Comparison of ENCODE assay signal across 8 cellular contexts in the genomic region with DNA sequence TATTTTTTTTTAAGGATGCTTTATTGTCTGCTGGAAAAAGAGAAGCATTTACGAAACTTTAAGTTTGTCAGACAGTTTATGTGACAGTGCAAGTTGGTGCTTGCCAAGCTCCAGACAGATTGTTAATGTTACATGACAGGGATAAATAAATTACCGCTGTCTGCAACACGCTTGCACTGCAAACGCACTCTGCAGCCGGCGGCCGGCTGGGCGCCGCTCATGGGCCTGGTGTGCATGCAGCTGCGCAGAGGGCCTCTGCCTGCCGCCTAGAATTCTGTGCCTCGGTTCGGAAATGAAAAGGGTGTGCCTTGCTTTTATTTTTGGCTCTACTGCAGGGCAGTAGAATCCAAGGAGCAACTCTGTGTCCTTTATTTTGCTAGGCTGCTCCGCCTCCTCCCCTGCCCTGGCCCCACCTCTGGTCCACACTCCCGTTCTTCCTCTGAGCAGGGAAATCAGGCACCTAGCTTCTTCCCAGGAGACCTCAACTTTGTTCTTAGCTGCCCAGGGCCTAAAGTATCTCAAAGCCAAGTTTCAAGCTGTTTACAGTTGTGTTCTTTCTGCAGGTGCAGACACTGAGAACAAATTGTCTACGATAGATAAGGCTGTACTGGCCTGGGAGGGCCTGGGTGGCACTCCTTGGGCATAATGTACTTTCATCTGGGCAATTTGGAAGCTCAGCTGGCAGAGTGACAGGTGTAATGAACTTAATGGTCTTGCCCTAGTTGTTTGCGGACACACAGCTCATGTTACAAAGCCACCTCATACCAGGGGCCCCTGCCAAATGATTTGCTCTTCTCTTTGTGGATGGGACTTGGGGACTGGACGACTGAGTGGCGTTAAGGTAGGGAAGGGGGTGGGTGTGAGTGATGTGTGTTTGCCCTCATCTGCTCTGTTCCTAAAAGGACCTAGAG. TPM values are rescaled to one million over a fixed set of nuclear protein-coding genes. Genes with fewer than 3 reads are reported as not detected.
DNase-seq lines count a peak whose midpoint lies in the region; ATAC-seq and TF ChIP-seq lines count a peak whose summit lies in the region.

No MANE protein-coding gene starts in this region.

- intact Hi-C loops in left cardiac atrium (cut with DNase I), result loop anchor here (2.0 to 10.0 kb wide), 2 partner anchors 46 to 162 kb away; no protein-coding TSS in a partner anchor

- H3K4me3 ChIP-seq in LNCaP clone FGC (ENCODE audit: low read depth, low read length) (0 out of 2 replicates have a peak overlapping the region, but pooled peaks have one; percentile 2), smooth muscle cell (peak overlapping the region; percentile 81)

- peak overlapping the region; percentile 89 for H3K4me2 ChIP-seq in smooth muscle cell

- DNase-seq in LNCaP clone FGC (ENCODE audit: low read depth) (peak; percentile 98), left cardiac atrium (peak; percentile 78), smooth muscle cell (lab: John Stamatoyannopoulos, UW; ENCODE audit: unreplicated experiment) (peak; percentile 25), GM13977 (ENCODE audit: low spot score) (no peak)

- no peak overlapping the region for H2AFZ ChIP-seq in smooth muscle cell (ENCODE audit: low read depth)

- no peaks in the 10 kb centered on the region for H3K9me3 ChIP-seq in smooth muscle cell (replicated peaks; ENCODE audit: low read depth)

- no peak for TF ChIP-seq CTCF in LNCaP clone FGC (IDR thresholded peaks at IDR 0.05; ENCODE audit: control insufficient read depth, extremely low read depth, insufficient read depth)
- TF ChIP-seq CTCF in smooth muscle cell (IDR thresholded peaks at IDR 0.05; ENCODE audit: borderline replicate concordance, insufficient read depth, poor library complexity, severe bottlenecking), result no peak
- TF ChIP-seq CTCF in GM13977 (IDR thresholded peaks at IDR 0.05; ENCODE audit: extremely low read depth, insufficient read depth, missing control alignments), result no peak

- H3K79me2 ChIP-seq in smooth muscle cell (ENCODE audit: low read depth), result peaks cover 82% of the 10 kb centered on the region

- in situ Hi-C loops in GM13977 (cut with MboI; ENCODE audit: low pct_unique_long_range_greater_than_20kb, low sequenced_read_pairs, unreplicated experiment), result no loop called here

- H3K36me3 ChIP-seq in smooth muscle cell (ENCODE audit: low read depth), result no peaks in the 10 kb centered on the region

- WGBS in smooth muscle cell (ENCODE audit: low lambda C conversion rate), result 31% methylated on average over 19 of the region's 19 CpGs

- ATAC-seq in left cardiac atrium (peak; percentile 39 to 60), GM18511 (IDR thresholded peaks at IDR 0.05; ENCODE audit: unreplicated experiment) (no peak), HG03571 (IDR thresholded peaks at IDR 0.05; ENCODE audit: unreplicated experiment) (no peak), GM19328 (IDR thresholded peaks at IDR 0.05; ENCODE audit: unreplicated experiment) (no peak)

- peak overlapping the region; percentile 94 for H3K27ac ChIP-seq in smooth muscle cell (ENCODE audit: low read depth)

- peak overlapping the region; percentile 23 for H3K9ac ChIP-seq in smooth muscle cell (ENCODE audit: low read depth)

- H3K4me1 ChIP-seq in smooth muscle cell (ENCODE audit: low read depth), result peaks cover 32% of the 10 kb centered on the region

- H3K27me3 ChIP-seq in smooth muscle cell (ENCODE audit: low read depth), result no peaks in the 10 kb centered on the region

- peaks cover 25% of the 10 kb centered on the region for H3F3A ChIP-seq in smooth muscle cell (ENCODE audit: low read depth)

- H4K20me1 ChIP-seq in smooth muscle cell (ENCODE audit: low read depth), result peaks cover 52% of the 10 kb centered on the region

TF ChIP-seq in PFSK-1, 5 proteins besides CTCF, POLR2A, EP300 and RAD21:
- TF ChIP-seq POLR2AphosphoS5 (IDR thresholded peaks at IDR 0.05; ENCODE audit: low read depth, low read length), result no peak
- peak; percentile 40 for TF ChIP-seq FOXP2 (optimal IDR thresholded peaks at IDR 0.05; ENCODE audit: borderline replicate concordance, extremely low read depth, extremely low read length, insufficient read depth)

RNA-seq across cellular contexts. Expression of a gene that starts 4.1 kb away (rescaled TPM):
- polyA plus RNA-seq in PFSK-1 (2012; ENCODE audit: insufficient read length, low read depth), result 32.5 TPM
- total RNA-seq in left cardiac atrium, result 10 to 100 TPM; 28.9 to 80.2 TPM
- total RNA-seq in smooth muscle cell, result 36.2 and 41.1 TPM in 2 replicates
- 40.9 and 48.3 TPM in 2 replicates for polyA plus RNA-seq in smooth muscle cell

Comparison
In these comparisons a context has a peak if more than half of its experiments do, and no peak if none do; other contexts are left out.
1. ATAC-seq: peak in left cardiac atrium (2 of 2); none in GM18511 (single experiment), HG03571 (single experiment) and GM19328 (single experiment).